9 cellular contexts compared by ENCODE assay signal in the genomic region with DNA sequence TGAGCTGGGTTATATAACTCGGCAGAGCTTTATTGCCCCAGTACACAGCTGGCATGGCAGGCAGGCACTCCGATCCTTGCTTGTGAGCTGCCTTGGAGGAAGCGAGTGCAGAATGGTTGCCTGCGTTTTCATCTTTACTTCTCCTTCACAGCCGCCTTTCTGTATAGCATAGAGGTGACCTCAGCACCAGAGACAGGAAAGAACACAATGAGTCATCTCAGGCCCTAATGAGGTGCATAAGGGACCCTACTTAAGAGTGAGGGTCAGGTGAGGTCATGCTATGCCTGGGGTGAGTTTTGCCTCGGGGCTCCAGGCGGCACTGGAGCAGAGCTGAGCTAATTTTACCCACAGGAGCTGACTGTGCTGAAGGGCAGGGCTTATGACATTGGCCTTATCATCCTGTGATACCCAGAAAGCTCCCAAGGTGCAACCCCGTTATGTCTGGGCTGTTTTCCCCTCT. TPM values are rescaled to one million over a fixed set of nuclear protein-coding genes. Genes with fewer than 3 reads are reported as not detected.
DNase-seq lines count a peak whose midpoint lies in the region; TF ChIP-seq lines count a peak whose summit lies in the region.
"Had no signal": no experiment of that assay in that cellular context is flagged by ENCODE, and none has a peak within 500 bp of the region (broad histone marks: within the 10 kb centered on the region; RNA-seq: fewer than 3 reads in every experiment).

No MANE protein-coding gene starts in this region.

- intact Hi-C loops in esophagus muscularis mucosa (cut with DNase I) = no loop called here

- H3K9me3 ChIP-seq in esophagus muscularis mucosa (no peaks in the 10 kb centered on the region), smooth muscle cell (replicated peaks; ENCODE audit: low read depth) (no peaks in the 10 kb centered on the region)

- H3K4me3 ChIP-seq in esophagus muscularis mucosa (peak overlapping the region in 1 of 4 donors; percentile 5), smooth muscle cell (no peak overlapping the region)

- no peak for TF ChIP-seq EP300 in esophagus muscularis mucosa (IDR thresholded peaks at IDR 0.05)

- peaks cover 16% of the 10 kb centered on the region for H3K36me3 Mint-ChIP-seq in endothelial cell (ENCODE audit: low read depth, unreplicated experiment)

- DNase-seq in DMS53 (lab: John Stamatoyannopoulos, UW) (peak; percentile 54), DMS53 treated with DMSO at 0.1 percent for 48 hours (lab: John Stamatoyannopoulos, UW; ENCODE audit: unreplicated experiment) (no peak), HK-2 (ENCODE audit: unreplicated experiment) (peak; percentile 41), esophagus muscularis mucosa (ENCODE audit: extremely low spot score) (no peak), smooth muscle cell (lab: John Stamatoyannopoulos, UW; ENCODE audit: unreplicated experiment) (no peak), NAMALWA (ENCODE audit: low spot score) (no peak), GM19240 (ENCODE audit: insufficient read length, low spot score) (no peak), endothelial cell (ENCODE audit: low spot score) (no peak)
- DNase-seq: stimulated activated CD4-positive, alpha-beta T cell treated with anti-CD3 and anti-CD28 coated beads, Interleukin-4, amount 100 ng/mL, for 24 hours had no signal

- TF ChIP-seq CTCF in esophagus muscularis mucosa (IDR thresholded peaks at IDR 0.05) (no peak), smooth muscle cell (IDR thresholded peaks at IDR 0.05; ENCODE audit: borderline replicate concordance, insufficient read depth, poor library complexity, severe bottlenecking) (no peak), endothelial cell (IDR thresholded peaks at IDR 0.05; ENCODE audit: unreplicated experiment) (no peak)

- H3K4me3 Mint-ChIP-seq in endothelial cell (ENCODE audit: unreplicated experiment) = no peak overlapping the region

- peaks cover 17% of the 10 kb centered on the region for H3K4me1 Mint-ChIP-seq in endothelial cell (ENCODE audit: unreplicated experiment)

- no peak overlapping the region for H3K9ac ChIP-seq in smooth muscle cell (ENCODE audit: low read depth)

- H3K4me2 ChIP-seq in smooth muscle cell = peak overlapping the region; percentile 19

- peaks cover 93% of the 10 kb centered on the region for H3K79me2 ChIP-seq in smooth muscle cell (ENCODE audit: low read depth)

- peaks cover 0 to 13% (median 2%) of the 10 kb centered on the region in 4 donors for H3K36me3 ChIP-seq in esophagus muscularis mucosa
- H3K36me3 ChIP-seq in smooth muscle cell (ENCODE audit: low read depth) = no peaks in the 10 kb centered on the region

- H3K9me3 Mint-ChIP-seq in endothelial cell (ENCODE audit: unreplicated experiment) = no peaks in the 10 kb centered on the region

- H3F3A ChIP-seq in smooth muscle cell (ENCODE audit: low read depth) = no peaks in the 10 kb centered on the region

- no peaks in the 10 kb centered on the region for H3K27me3 ChIP-seq in esophagus muscularis mucosa
- no peaks in the 10 kb centered on the region for H3K27me3 ChIP-seq in smooth muscle cell (ENCODE audit: low read depth)

- H4K20me1 ChIP-seq in smooth muscle cell (ENCODE audit: low read depth) = peaks cover 100% of the 10 kb centered on the region

- peaks cover 4% of the 10 kb centered on the region for H3K27me3 Mint-ChIP-seq in endothelial cell (ENCODE audit: unreplicated experiment)

- no peak overlapping the region for H3K27ac Mint-ChIP-seq in endothelial cell (ENCODE audit: unreplicated experiment)

- H3K4me1 ChIP-seq in esophagus muscularis mucosa = peaks cover 38 to 94% (median 86%) of the 10 kb centered on the region in 4 donors
- peaks cover 5% of the 10 kb centered on the region for H3K4me1 ChIP-seq in smooth muscle cell (ENCODE audit: low read depth)

- no peak for TF ChIP-seq POLR2A in esophagus muscularis mucosa (IDR thresholded peaks at IDR 0.05; ENCODE audit: low read depth)

- H2AFZ ChIP-seq in smooth muscle cell (ENCODE audit: low read depth) = no peak overlapping the region

- H3K27ac ChIP-seq in esophagus muscularis mucosa (replicated peaks in 1 of 4) (peak overlapping the region; percentile 44 to 73 (median 63)), smooth muscle cell (ENCODE audit: low read depth) (peak overlapping the region; percentile 16)

- WGBS in esophagus muscularis mucosa = 48% methylated on average over 8 of the region's 8 CpGs
- WGBS in smooth muscle cell (ENCODE audit: low lambda C conversion rate) = 60% methylated on average over 8 of the region's 8 CpGs

RNA-seq across cellular contexts. Expression of gene LPP, which starts 43.5 kb away (rescaled TPM):
- 1,000 to 10,000 TPM; 1,872 to 3,079 (median 2,300) TPM for total RNA-seq in esophagus muscularis mucosa
- total RNA-seq in smooth muscle cell = 128 and 142 TPM in 2 replicates
- 42.3 and 64.4 TPM in 2 replicates for polyA plus RNA-seq in smooth muscle cell
- 181 TPM for total RNA-seq in endothelial cell (ENCODE audit: unreplicated experiment)

Comparison
In these comparisons a context has a peak if more than half of its experiments do, and no peak if none do; other contexts are left out.
1. DNase-seq: peak in DMS53 (single experiment) and HK-2 (single experiment); none in DMS53 treated with DMSO at 0.1 percent for 48 hours (single experiment), esophagus muscularis mucosa (single experiment), smooth muscle cell (single experiment), NAMALWA (single experiment), GM19240 (single experiment) and endothelial cell (single experiment).
2. RNA of gene LPP, which starts 43.5 kb away (total RNA-seq): 1,872 to 3,079 TPM in esophagus muscularis mucosa; 181 TPM in endothelial cell (single experiment) and 128 to 142 TPM in smooth muscle cell; every median in the first group is over 10 times any median in the second.